Comparison of ENCODE assay signal across 11 cellular contexts in genomic region chr7:90726623-90727022, GRCh38.
DNase-seq lines count a peak whose midpoint lies in the region; ATAC-seq and TF ChIP-seq lines count a peak whose summit lies in the region.
"Had no signal": no experiment of that assay in that cellular context is flagged by ENCODE, and none has a peak within 500 bp of the region (broad histone marks: within the 10 kb centered on the region; RNA-seq: fewer than 3 reads in every experiment).

No MANE protein-coding gene starts in this region.

- ATAC-seq in HG03045 (IDR thresholded peaks at IDR 0.05; ENCODE audit: unreplicated experiment), result no peak

- H3K18ac ChIP-seq in trophoblast cell (ENCODE audit: low read length), result no peak overlapping the region

- H3K9me3 ChIP-seq in trophoblast cell (ENCODE audit: insufficient read depth, low read depth, low read length) (no peaks in the 10 kb centered on the region), ovary (no peaks in the 10 kb centered on the region)

- no peaks in the 10 kb centered on the region for H3K79me1 ChIP-seq in trophoblast cell (ENCODE audit: low read length)

- intact Hi-C loops in ovary (cut with DNase I), result no loop called here

- H3K27ac ChIP-seq in trophoblast cell (ENCODE audit: low read depth, low read length) (no peak overlapping the region), ovary (no peak overlapping the region)

- H3K4ac ChIP-seq in trophoblast cell (ENCODE audit: low read depth, low read length), result no peak overlapping the region

- no peaks in the 10 kb centered on the region for H3K36me3 ChIP-seq in GM06990 (ENCODE audit: control insufficient read depth, insufficient read depth, low read length)
- no peaks in the 10 kb centered on the region for H3K36me3 ChIP-seq in trophoblast cell (ENCODE audit: control insufficient read depth in 1 of 2, insufficient read depth in 2 of 2, low read length in 2 of 2)
- no peaks in the 10 kb centered on the region for H3K36me3 ChIP-seq in ovary

- WGBS in trophoblast cell (ENCODE audit: extremely low coverage, insufficient coverage, insufficient read length), result no CpG with 5 or more reads among the region's 3 CpGs
- WGBS in ovary, 3 donors, result 6 to 27% (median 8%) methylated on average over 3 of the region's 3 CpGs

- no peak for TF ChIP-seq POLR2A in ovary (IDR thresholded peaks at IDR 0.05)

- no peak overlapping the region for H3K4me2 ChIP-seq in trophoblast cell (ENCODE audit: low read length)

- H3K23ac ChIP-seq in trophoblast cell (ENCODE audit: low read length), result peak overlapping the region; percentile 61

- no peak overlapping the region for H4K8ac ChIP-seq in trophoblast cell (ENCODE audit: low read depth, low read length)

- H3K27me3 ChIP-seq in GM06990 (replicated peaks; ENCODE audit: control insufficient read depth, insufficient read depth, low read length) (no peaks in the 10 kb centered on the region), trophoblast cell (ENCODE audit: insufficient read depth, low read length) (no peaks in the 10 kb centered on the region), ovary (no peaks in the 10 kb centered on the region)

- DNase-seq in GM06990 (ENCODE audit: extremely low read depth, insufficient read length) (no peak), NCI-H146 (lab: John Stamatoyannopoulos, UW) (peak; percentile 18), fibroblast of mammary gland (ENCODE audit: low read depth) (peak; percentile 28), trophoblast cell (no peak), NCI-H2196 treated with DMSO at 0.1 percent for 48 hours (lab: John Stamatoyannopoulos, UW; ENCODE audit: unreplicated experiment) (no peak), ovary (no peak), NCI-H82 treated with DMSO at 0.1 percent for 48 hours (lab: John Stamatoyannopoulos, UW; ENCODE audit: unreplicated experiment) (no peak)
- DNase-seq: cerebellar nuclear complex, kidney glomerular epithelial cell, NCI-H2171 had no signal

- no peak overlapping the region for H2BK12ac ChIP-seq in trophoblast cell (ENCODE audit: low read length)

- H3K4me1 ChIP-seq in trophoblast cell (ENCODE audit: control insufficient read depth in 1 of 2, insufficient read depth in 2 of 2, low read length in 2 of 2) (no peaks in the 10 kb centered on the region), ovary (ENCODE audit: insufficient read depth) (peaks cover 6% of the 10 kb centered on the region)

- H3K14ac ChIP-seq in trophoblast cell (ENCODE audit: low read length), result no peak overlapping the region

- H2BK5ac ChIP-seq in trophoblast cell (ENCODE audit: low read depth, low read length, poor library complexity), result no peak overlapping the region

- H2BK120ac ChIP-seq in trophoblast cell (ENCODE audit: insufficient read depth, low read length, poor library complexity), result no peak overlapping the region

- no peaks in the 10 kb centered on the region for H3K79me2 ChIP-seq in trophoblast cell (ENCODE audit: control insufficient read depth, insufficient read depth, low read length, poor library complexity)

- H4K12ac ChIP-seq in trophoblast cell (ENCODE audit: low read depth, low read length), result no peak overlapping the region

- H3K4me3 ChIP-seq in GM06990 (replicated peaks; ENCODE audit: low read depth, low read length) (peak overlapping the region; percentile 46), fibroblast of mammary gland (ENCODE audit: control insufficient read depth, low read depth, low read length) (no peak overlapping the region), trophoblast cell (ENCODE audit: low read depth, low read length) (no peak overlapping the region), ovary (no peak overlapping the region)

- H2AFZ ChIP-seq in trophoblast cell (ENCODE audit: insufficient read depth, low read length, poor library complexity), result no peak overlapping the region

- no peak overlapping the region for H3K9ac ChIP-seq in trophoblast cell (ENCODE audit: low read length)

- TF ChIP-seq CTCF in GM06990 (IDR thresholded peaks at IDR 0.05; ENCODE audit: insufficient read depth, low read length, poor library complexity, severe bottlenecking) (no peak), fibroblast of mammary gland (conservative IDR thresholded peaks at IDR 0.05; ENCODE audit: control insufficient read depth, insufficient read depth, low read depth, low read length) (no peak), ovary (IDR thresholded peaks at IDR 0.05) (no peak)

- H4K91ac ChIP-seq in trophoblast cell (ENCODE audit: low read depth, low read length), result no peak overlapping the region

- no peak overlapping the region for H2AK5ac ChIP-seq in trophoblast cell (ENCODE audit: low read length)

- no peak for TF ChIP-seq EP300 in ovary (IDR thresholded peaks at IDR 0.05)

Comparison
In these comparisons a context has a peak if more than half of its experiments do, and no peak if none do; other contexts are left out.
1. DNase-seq: peak in NCI-H146 (single experiment) and fibroblast of mammary gland (single experiment); none in GM06990 (single experiment), trophoblast cell (0 of 2), NCI-H2196 treated with DMSO at 0.1 percent for 48 hours (single experiment), ovary (0 of 5) and NCI-H82 treated with DMSO at 0.1 percent for 48 hours (single experiment).